In the genomic region with DNA sequence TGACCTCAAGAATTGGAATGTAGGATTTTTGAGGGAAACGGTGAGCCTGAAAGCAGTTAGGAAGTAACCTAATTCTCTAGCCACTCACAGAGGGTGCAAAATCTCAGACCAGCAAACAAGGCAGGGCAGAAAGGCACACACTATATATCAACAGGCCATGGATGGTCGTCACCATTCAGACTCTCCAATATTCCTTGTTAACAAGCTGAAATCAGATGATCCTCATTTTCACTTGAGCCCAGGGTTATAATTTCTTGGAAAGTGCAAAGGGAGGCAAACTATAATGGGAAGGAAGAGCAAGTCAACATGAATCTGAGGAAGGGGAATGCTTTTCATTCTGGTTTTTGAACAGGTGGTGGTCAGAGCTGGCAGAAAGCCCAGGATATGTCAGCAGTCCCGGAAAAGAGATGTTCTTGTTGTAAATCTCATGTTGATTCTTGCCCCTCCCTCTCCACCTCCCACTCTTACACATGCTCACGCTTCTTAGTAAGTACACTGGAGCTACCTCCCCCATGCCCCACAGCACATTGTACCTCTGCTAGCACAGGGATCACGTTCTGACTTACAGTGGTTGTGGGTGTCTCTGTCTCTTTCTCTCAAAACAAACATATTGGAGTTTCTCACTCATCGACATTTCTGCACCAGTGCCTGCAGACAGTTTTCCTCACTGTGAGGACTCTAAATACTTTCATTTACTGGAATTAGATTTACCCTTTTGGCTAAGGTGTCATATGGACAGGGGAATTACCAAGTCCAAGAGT, we compare ENCODE assay signal across 9 cellular contexts.
A peak's percentile ranks its signal among the peaks of the same experiment; 100 is the strongest.
DNase-seq lines count a peak whose midpoint lies in the region; ATAC-seq and TF ChIP-seq lines count a peak whose summit lies in the region.
"Had no signal": no experiment of that assay in that cellular context is flagged by ENCODE, and none has a peak within 500 bp of the region (broad histone marks: within the 10 kb centered on the region; RNA-seq: fewer than 3 reads in every experiment).

No MANE protein-coding gene starts in this region.

- H3K4me1 ChIP-seq in gastroesophageal sphincter = peaks cover 28 to 49% (median 48%) of the 10 kb centered on the region in 3 donors

- no peak for TF ChIP-seq CTCF in gastroesophageal sphincter (IDR thresholded peaks at IDR 0.05)

- peak overlapping the region in 3 of 4 donors; percentile 3 to 45 (median 41) for H3K27ac ChIP-seq in gastroesophageal sphincter

- 17 to 39% methylated on average over 6 of the region's 6 CpGs for WGBS in gastroesophageal sphincter (ENCODE audit: low coverage in 1 of 2), 2 donors

- DNase-seq in NCI-H187 (lab: John Stamatoyannopoulos, UW) (peak; percentile 93 to 96), erythroblast (lab: John Stamatoyannopoulos, UW) (no peak), ecto neural progenitor cell (ENCODE audit: low spot score) (no peak)
- DNase-seq in activated CD4-positive, alpha-beta T cell treated with anti-CD3 and anti-CD28 coated beads for 48 hours = peak; percentile 69
- DNase-seq in stimulated activated CD4-positive, alpha-beta T cell treated with anti-CD3 and anti-CD28 coated beads, Interleukin-2, amount 100 ng/mL, for 4 hours (ENCODE audit: low read depth) = peak; percentile 56

- peak; percentile 69 for ATAC-seq in GM18505 (IDR thresholded peaks at IDR 0.05; ENCODE audit: unreplicated experiment)
- ATAC-seq in HG02840 (IDR thresholded peaks at IDR 0.05; ENCODE audit: low FRiP score, unreplicated experiment) = peak; percentile 46
- no peak for ATAC-seq in gastroesophageal sphincter
- ATAC-seq: Panc1 had no signal

- H3K27me3 ChIP-seq in gastroesophageal sphincter = no peaks in the 10 kb centered on the region

- no peak for TF ChIP-seq EP300 in gastroesophageal sphincter (IDR thresholded peaks at IDR 0.05)

- no peak overlapping the region for H3K4me3 ChIP-seq in gastroesophageal sphincter

- TF ChIP-seq POLR2A in GM18505 (IDR thresholded peaks at IDR 0.05; ENCODE audit: borderline replicate concordance, extremely low read depth, insufficient read depth, insufficient read length) (no peak), gastroesophageal sphincter (IDR thresholded peaks at IDR 0.05) (no peak), erythroblast (IDR thresholded peaks at IDR 0.05; ENCODE audit: low read length) (no peak)

- no peaks in the 10 kb centered on the region for H3K36me3 ChIP-seq in gastroesophageal sphincter

- peaks cover 0 to 7% (median 0%) of the 10 kb centered on the region in 3 donors for H3K9me3 ChIP-seq in gastroesophageal sphincter

Comparison
In these comparisons a context has a peak if more than half of its experiments do, and no peak if none do; other contexts are left out.
1. DNase-seq: peak in NCI-H187 (2 of 2), activated CD4-positive, alpha-beta T cell treated with anti-CD3 and anti-CD28 coated beads for 48 hours (single experiment) and stimulated activated CD4-positive, alpha-beta T cell treated with anti-CD3 and anti-CD28 coated beads, Interleukin-2, amount 100 ng/mL, for 4 hours (single experiment); none in erythroblast (0 of 2) and ecto neural progenitor cell (single experiment).